21 cellular contexts compared by ENCODE assay signal in the genomic region with DNA sequence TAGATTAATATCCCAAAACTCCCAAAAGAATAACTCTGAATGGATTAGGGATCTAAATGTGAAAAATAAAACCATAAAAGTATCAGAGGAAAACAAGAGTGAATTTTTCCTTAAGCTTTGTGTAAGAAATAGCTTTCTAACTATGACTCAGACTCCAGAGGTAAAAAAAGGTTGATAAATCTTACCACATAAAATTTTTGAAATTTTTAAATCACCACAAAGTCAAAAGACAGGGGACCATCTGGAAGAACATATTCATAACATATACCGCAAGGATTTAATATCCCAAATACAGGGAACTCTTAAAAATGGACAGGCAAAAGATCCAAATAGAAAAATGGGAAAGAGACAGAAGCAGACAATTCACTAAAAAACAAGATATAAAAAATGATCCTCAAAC.
DNase-seq lines count a peak whose midpoint lies in the region; ATAC-seq, FAIRE-seq and TF ChIP-seq lines count a peak whose summit lies in the region.
"Had no signal": no experiment of that assay in that cellular context is flagged by ENCODE, and none has a peak within 500 bp of the region (broad histone marks: within the 10 kb centered on the region; RNA-seq: fewer than 3 reads in every experiment).

No MANE protein-coding gene starts in this region.

- peaks cover 4% of the 10 kb centered on the region; the same call in 1 of the 2 replicates for H3K9me3 ChIP-seq in AG04450 (ENCODE audit: control insufficient read depth, insufficient read depth, low read length)
- H3K9me3 ChIP-seq: upper lobe of right lung had no signal

- H3K27me3 ChIP-seq in AG04450 (ENCODE audit: control insufficient read depth, insufficient read depth, low read length) = no peaks in the 10 kb centered on the region
- no peaks in the 10 kb centered on the region for H3K27me3 ChIP-seq in brain microvascular endothelial cell (replicated peaks)
- H3K27me3 ChIP-seq: upper lobe of right lung had no signal

- in situ Hi-C loops in brain microvascular endothelial cell (cut with HindIII; ENCODE audit: low pct_ligation_motif_present, low sequenced_read_pairs) = no loop called here

- H3K36me3 ChIP-seq in brain microvascular endothelial cell (replicated peaks) = no peaks in the 10 kb centered on the region
- H3K36me3 ChIP-seq: upper lobe of right lung had no signal

- no peak for ATAC-seq in GM21390 (IDR thresholded peaks at IDR 0.05; ENCODE audit: unreplicated experiment)
- no peak for ATAC-seq in HG03457 (IDR thresholded peaks at IDR 0.05; ENCODE audit: unreplicated experiment)
- no peak for ATAC-seq in HG03469 (IDR thresholded peaks at IDR 0.05; ENCODE audit: unreplicated experiment)
- ATAC-seq: sciatic nerve; stimulated activated naive B cell treated with anti-CD40 and anti-IgM and Interleukin-4, amounts not matched to agents 10 μg/mL and 1 μg/mL and 100 μg/mL, for 72 hours had no signal

- DNase-seq in AG04450 (ENCODE audit: low read depth, low spot score) = peak; percentile 48
- peak; percentile 19 for DNase-seq in HTR-8/SVneo (ENCODE audit: insufficient read length, low spot score)
- no peak for DNase-seq in brain microvascular endothelial cell
- peak; percentile 25 for DNase-seq in kidney glomerular epithelial cell (lab: John Stamatoyannopoulos, UW)
- DNase-seq in GM10248 (ENCODE audit: extremely low spot score) = no peak
- DNase-seq: activated CD4-positive, alpha-beta T cell treated with anti-CD3 and anti-CD28 coated beads for 4 hours; activated naive CD8-positive, alpha-beta T cell treated with anti-CD3 and anti-CD28 coated beads, Interleukin-2, amount 10 ng/mL, durations not matched to agents 7 days and 5 days; activated T-cell treated with anti-CD3 and anti-CD28 coated beads for 4 hours; AML-193; NCI-H2029; NCI-H526 treated with DMSO at 0.1 percent for 48 hours; stimulated activated naive B cell treated with anti-CD40 and anti-IgM and Interleukin-4, amounts not matched to agents 10 μg/mL and 1 μg/mL and 100 μg/mL, for 72 hours; T-helper 9 cell; upper lobe of right lung had no signal

- no peak overlapping the region for H3K4me3 ChIP-seq in AG04450 (ENCODE audit: low read depth, low read length)
- H3K4me3 ChIP-seq in brain microvascular endothelial cell (ENCODE audit: low read depth, low read length) = peak overlapping the region; percentile 48
- H3K4me3 ChIP-seq: coronary artery, upper lobe of right lung had no signal

- POLR2A ChIA-PET in AG04450 (lab: Yijun Ruan, JAX) (interaction anchor here (0.6 to 2.1 kb wide), 7 partner anchors 18 to 230 kb away, joined by 3 to 7 read pairs (median 5); a partner anchor contains a TSS), GM10248 (lab: Yijun Ruan, JAX) (no interaction called here)

- peak overlapping the region; percentile 89 for H3K27ac ChIP-seq in AG04450 (ENCODE audit: low read depth, low read length)
- peak overlapping the region; percentile 95 for H3K27ac ChIP-seq in brain microvascular endothelial cell
- H3K27ac ChIP-seq: coronary artery, upper lobe of right lung had no signal

- CTCF ChIA-PET in AG04450 (lab: Charles Lee) = interaction anchor here (1.7 to 9.0 kb wide), 3 partner anchors 18 to 230 kb away, joined by 5 to 47 read pairs (median 5); a partner anchor contains a TSS
- CTCF ChIA-PET in GM10248 (lab: Yijun Ruan, JAX) = interaction anchor here (1.3 kb wide), 1 partner anchor 717 kb away, joined by 3 read pairs; no protein-coding TSS in a partner anchor

- FAIRE-seq in HTR-8/SVneo (lab: Jason Lieb, UNC) = no peak
- FAIRE-seq: D721Med, H1 had no signal

- TF ChIP-seq CTCF in AG04450 (IDR thresholded peaks at IDR 0.05; ENCODE audit: low read depth, low read length) = no peak
- TF ChIP-seq CTCF in brain microvascular endothelial cell (IDR thresholded peaks at IDR 0.05; ENCODE audit: low read depth, low read length, missing control alignments) = no peak
- TF ChIP-seq CTCF in GM10248 (IDR thresholded peaks at IDR 0.05; ENCODE audit: control extremely low read depth, extremely low read depth, low read depth, missing control alignments) = no peak

Comparison
In these comparisons a context has a peak if more than half of its experiments do, and no peak if none do; other contexts are left out.
1. DNase-seq: peak in AG04450 (single experiment), HTR-8/SVneo (single experiment) and kidney glomerular epithelial cell (single experiment); none in brain microvascular endothelial cell (single experiment) and GM10248 (single experiment).